Comparison of ENCODE assay signal across 16 cellular contexts in genomic region chr1:29966526-29967045, GRCh38.
A peak's percentile ranks its signal among the peaks of the same experiment; 100 is the strongest.
DNase-seq lines count a peak whose midpoint lies in the region; TF ChIP-seq lines count a peak whose summit lies in the region.
"Had no signal": no experiment of that assay in that cellular context is flagged by ENCODE, and none has a peak within 500 bp of the region (broad histone marks: within the 10 kb centered on the region; RNA-seq: fewer than 3 reads in every experiment).

No MANE protein-coding gene starts in this region.

- no peak for TF ChIP-seq EP300 in stomach (IDR thresholded peaks at IDR 0.05)

- no peaks in the 10 kb centered on the region for H3K9me3 Mint-ChIP-seq in activated CD4-positive, alpha-beta T cell treated with anti-CD3 and anti-CD28 coated beads, Interleukin-2, amount 10 ng/mL, durations not matched to agents 7 days and 5 days
- H3K9me3 Mint-ChIP-seq: CD8-positive, alpha-beta T cell had no signal

- peak; percentile 41 for DNase-seq in coronary artery (ENCODE audit: low spot score)
- peak; percentile 60 for DNase-seq in islet precursor cell
- peak; percentile 15 for DNase-seq in stomach
- DNase-seq in activated CD4-positive, alpha-beta T cell treated with anti-CD3 and anti-CD28 coated beads, Interleukin-2, amount 10 ng/mL, durations not matched to agents 7 days and 5 days = no peak
- DNase-seq in NCI-H2227 treated with DMSO at 0.1 percent for 48 hours (lab: John Stamatoyannopoulos, UW) = no peak
- DNase-seq in testis = no peak
- DNase-seq: DMS 273 treated with DMSO at 0.1 percent for 48 hours, DMS53, DND-41, EL, GM23248, H7 had no signal

- H3K4me1 ChIP-seq in stomach (no peaks in the 10 kb centered on the region), testis (no peaks in the 10 kb centered on the region)

- no peaks in the 10 kb centered on the region for H3K36me3 Mint-ChIP-seq in activated CD4-positive, alpha-beta T cell treated with anti-CD3 and anti-CD28 coated beads, Interleukin-2, amount 10 ng/mL, durations not matched to agents 7 days and 5 days (ENCODE audit: low read depth)
- H3K36me3 Mint-ChIP-seq: CD8-positive, alpha-beta T cell had no signal

- H3K9me3 ChIP-seq in stomach (peaks cover 0 to 7% (median 0%) of the 10 kb centered on the region in 4 donors), testis (no peaks in the 10 kb centered on the region)
- H3K9me3 ChIP-seq: BLaER1 treated with 17β-estradiol and CSF1 and Interleukin-3, amounts not matched to agents 10 nM and 100 nM had no signal

- H3K4me3 ChIP-seq in coronary artery (no peak overlapping the region), stomach (no peak overlapping the region), testis (no peak overlapping the region)
- H3K4me3 ChIP-seq: BLaER1 treated with 17β-estradiol and CSF1 and Interleukin-3, amounts not matched to agents 10 nM and 100 nM; GM12878; GM23248 had no signal

- H3K27ac ChIP-seq in coronary artery (no peak overlapping the region), stomach (no peak overlapping the region), testis (no peak overlapping the region)
- H3K27ac ChIP-seq: BLaER1 treated with 17β-estradiol and CSF1 and Interleukin-3, amounts not matched to agents 10 nM and 100 nM; GM23248 had no signal

- H3K36me3 ChIP-seq in stomach = no peaks in the 10 kb centered on the region
- H3K36me3 ChIP-seq in testis (ENCODE audit: low read depth, missing control alignments) = no peaks in the 10 kb centered on the region
- H3K36me3 ChIP-seq: BLaER1 treated with 17β-estradiol and CSF1 and Interleukin-3, amounts not matched to agents 10 nM and 100 nM had no signal

- TF ChIP-seq POLR2A in stomach (IDR thresholded peaks at IDR 0.05) (no peak), testis (IDR thresholded peaks at IDR 0.05) (no peak)

- intact Hi-C loops in stomach (cut with DNase I; ENCODE audit: low total_unique reads) = no loop called here
- intact Hi-C loops in testis (cut with DNase I; ENCODE audit: low total_unique reads) = no loop called here

- no peak overlapping the region for H3K27ac Mint-ChIP-seq in activated CD4-positive, alpha-beta T cell treated with anti-CD3 and anti-CD28 coated beads, Interleukin-2, amount 10 ng/mL, durations not matched to agents 7 days and 5 days
- H3K27ac Mint-ChIP-seq: B cell; CD8-positive, alpha-beta T cell had no signal

- CTCF ChIA-PET in activated CD4-positive, alpha-beta T cell treated with anti-CD3 and anti-CD28 coated beads, Interleukin-2, amount 10 ng/mL, durations not matched to agents 7 days and 5 days (lab: Charles Lee) = no interaction called here

- H3K4me3 Mint-ChIP-seq in activated CD4-positive, alpha-beta T cell treated with anti-CD3 and anti-CD28 coated beads, Interleukin-2, amount 10 ng/mL, durations not matched to agents 7 days and 5 days = no peak overlapping the region
- H3K4me3 Mint-ChIP-seq: B cell; CD8-positive, alpha-beta T cell had no signal

- TF ChIP-seq CTCF in coronary artery (IDR thresholded peaks at IDR 0.05) (no peak), stomach (IDR thresholded peaks at IDR 0.05) (no peak), testis (IDR thresholded peaks at IDR 0.05) (no peak)

- peaks cover 1% of the 10 kb centered on the region for H3K27me3 Mint-ChIP-seq in activated CD4-positive, alpha-beta T cell treated with anti-CD3 and anti-CD28 coated beads, Interleukin-2, amount 10 ng/mL, durations not matched to agents 7 days and 5 days

- H3K4me1 Mint-ChIP-seq in activated CD4-positive, alpha-beta T cell treated with anti-CD3 and anti-CD28 coated beads, Interleukin-2, amount 10 ng/mL, durations not matched to agents 7 days and 5 days = no peaks in the 10 kb centered on the region
- H3K4me1 Mint-ChIP-seq: B cell had no signal

- H3K27me3 ChIP-seq in stomach (peaks cover 0 to 82% (median 4%) of the 10 kb centered on the region in 3 donors), testis (no peaks in the 10 kb centered on the region)
- H3K27me3 ChIP-seq: BLaER1 treated with 17β-estradiol and CSF1 and Interleukin-3, amounts not matched to agents 10 nM and 100 nM had no signal

- WGBS in stomach, 5 donors = 28 to 60% (median 47%) methylated on average over 2 of the region's 2 CpGs
- whole genome bisulfite sequencing in testis, 2 donors = 43 to 69% methylated on average over 1 to 2 of the region's 2 CpGs

- POLR2A ChIA-PET in activated CD4-positive, alpha-beta T cell treated with anti-CD3 and anti-CD28 coated beads, Interleukin-2, amount 10 ng/mL, durations not matched to agents 7 days and 5 days (lab: Charles Lee) = no interaction called here

Comparison
In these comparisons a context has a peak if more than half of its experiments do, and no peak if none do; other contexts are left out.
1. DNase-seq: peak in coronary artery (single experiment), islet precursor cell (single experiment) and stomach (single experiment); none in activated CD4-positive, alpha-beta T cell treated with anti-CD3 and anti-CD28 coated beads, Interleukin-2, amount 10 ng/mL, durations not matched to agents 7 days and 5 days (single experiment), NCI-H2227 treated with DMSO at 0.1 percent for 48 hours (single experiment) and testis (single experiment).